8 cellular contexts compared by ENCODE assay signal in genomic region chr7:116525913-116526857, GRCh38. TPM values are rescaled to one million over a fixed set of nuclear protein-coding genes. Genes with fewer than 3 reads are reported as not detected.
DNase-seq lines count a peak whose midpoint lies in the region; ATAC-seq, FAIRE-seq and TF ChIP-seq lines count a peak whose summit lies in the region.

No MANE protein-coding gene starts in this region.

- TF ChIP-seq CTCF in Peyer's patch (IDR thresholded peaks at IDR 0.05): peak; percentile 72 to 83 (median 82)
- TF ChIP-seq CTCF in neural progenitor cell (IDR thresholded peaks at IDR 0.05): peak; percentile 73
- TF ChIP-seq CTCF in tibial nerve (IDR thresholded peaks at IDR 0.05): peak; percentile 88 to 97 (median 93)

- H4K20me1 ChIP-seq in neural progenitor cell (ENCODE audit: low read depth): no peaks in the 10 kb centered on the region

- no peaks in the 10 kb centered on the region for H3K79me2 ChIP-seq in neural progenitor cell (ENCODE audit: low read depth)

- no peak overlapping the region for H3K9ac ChIP-seq in neural progenitor cell

- peak overlapping the region; percentile 91 for H3K4me3 Mint-ChIP-seq in neural progenitor cell

- ATAC-seq in GM19351 (IDR thresholded peaks at IDR 0.05; ENCODE audit: unreplicated experiment) (peak; percentile 88), HG03439 (IDR thresholded peaks at IDR 0.05; ENCODE audit: unreplicated experiment) (peak; percentile 93)

- TF ChIP-seq EP300 in tibial nerve (IDR thresholded peaks at IDR 0.05): peak in 1 of 2 donors; percentile 76

- no peak for FAIRE-seq in frontal cortex (lab: Jason Lieb, UNC)

- WGBS in tibial nerve, 2 donors: 2% methylated on average over 57 to 76 of the region's 82 CpGs

- H3K4me3 ChIP-seq in Peyer's patch: peak overlapping the region; percentile 43 to 79 (median 66)
- peak overlapping the region; percentile 68 for H3K4me3 ChIP-seq in neural progenitor cell
- peak overlapping the region; percentile 48 to 81 (median 62) for H3K4me3 ChIP-seq in tibial nerve

- no peaks in the 10 kb centered on the region for H3K9me3 Mint-ChIP-seq in neural progenitor cell

- H3K27ac ChIP-seq in Peyer's patch (peak overlapping the region; percentile 55 to 86 (median 78)), neural progenitor cell (no peak overlapping the region), tibial nerve (peak overlapping the region; percentile 79 to 94 (median 87))

- H3K4me2 ChIP-seq in neural progenitor cell: peak overlapping the region; percentile 98

- H3K9me3 ChIP-seq in Peyer's patch (no peaks in the 10 kb centered on the region), neural progenitor cell (ENCODE audit: low read depth) (no peaks in the 10 kb centered on the region), tibial nerve (no peaks in the 10 kb centered on the region)

- H3K36me3 ChIP-seq in Peyer's patch (no peaks in the 10 kb centered on the region), neural progenitor cell (no peaks in the 10 kb centered on the region), tibial nerve (no peaks in the 10 kb centered on the region)

- peak; percentile 15 for DNase-seq in CMK (ENCODE audit: low read depth)
- DNase-seq in Peyer's patch: peak; percentile 61 to 85 (median 82)
- peak; percentile 30 for DNase-seq in activated gamma-delta T cell treated with anti-CD3 and anti-CD28 coated beads, Interleukin-2, amount 50 U/mL, for 16 hours (ENCODE audit: low read depth)
- peak; percentile 75 to 79 for DNase-seq in frontal cortex (ENCODE audit: low spot score in 2 of 2)
- peak; percentile 89 for DNase-seq in neural progenitor cell (ENCODE audit: low spot score)
- peak; percentile 52 to 57 for DNase-seq in tibial nerve (ENCODE audit: low spot score in 2 of 2)

- H3K27me3 ChIP-seq in Peyer's patch (no peaks in the 10 kb centered on the region), neural progenitor cell (peaks cover 51% of the 10 kb centered on the region), tibial nerve (no peaks in the 10 kb centered on the region)

- H3K27me3 Mint-ChIP-seq in neural progenitor cell (ENCODE audit: insufficient read depth, low read depth): peaks cover 32% of the 10 kb centered on the region

- TF ChIP-seq POLR2A in Peyer's patch (IDR thresholded peaks at IDR 0.05) (no peak), tibial nerve (IDR thresholded peaks at IDR 0.05) (peak in 1 of 2 donors; percentile 64)

- H2AFZ ChIP-seq in neural progenitor cell (replicated peaks): peak overlapping the region; percentile 96

- H3K4me1 ChIP-seq in Peyer's patch (peaks cover 2 to 22% (median 5%) of the 10 kb centered on the region in 4 donors), neural progenitor cell (no peaks in the 10 kb centered on the region), tibial nerve (peaks cover 0 to 71% (median 9%) of the 10 kb centered on the region in 4 donors)

- peaks cover 26% of the 10 kb centered on the region for H3K4me1 Mint-ChIP-seq in neural progenitor cell

- peaks cover 13% of the 10 kb centered on the region for H3F3A ChIP-seq in neural progenitor cell (ENCODE audit: low read depth)

- no peaks in the 10 kb centered on the region for H3K36me3 Mint-ChIP-seq in neural progenitor cell

- H3K27ac Mint-ChIP-seq in neural progenitor cell: peak overlapping the region; percentile 78

RNA-seq across cellular contexts. Expression of gene CAV1, which starts 1.3 kb away (rescaled TPM):
- 10 to 100 TPM; 17.7 to 42.6 (median 27.6) TPM for total RNA-seq in Peyer's patch
- total RNA-seq in frontal cortex: 17.5 TPM
- total RNA-seq in neural progenitor cell (ENCODE audit: low replicate concordance): 0.19 and 1.2 TPM in 2 replicates
- 100 to 1,000 TPM; 196 to 375 (median 312) TPM for total RNA-seq in tibial nerve

RNA-seq across cellular contexts. Expression of gene CAV2, which starts 26.6 kb away (rescaled TPM):
- total RNA-seq in Peyer's patch (10 to 100 TPM; 11.8 to 13.9 (median 12.6) TPM), frontal cortex (25.7 TPM), neural progenitor cell (ENCODE audit: low replicate concordance) (0.37 and 0.56 TPM in 2 replicates), tibial nerve (100 to 1,000 TPM in 3 of 4 donors, 10 to 100 TPM in 1; 86.4 to 172 (median 132) TPM)

Comparison
In these comparisons a context has a peak if more than half of its experiments do, and no peak if none do; other contexts are left out.
1. DNase-seq: peak in every context shown above with its lines; median percentile 89 in neural progenitor cell; 82 in Peyer's patch; 77 in frontal cortex; 54 in tibial nerve; 30 in activated gamma-delta T cell treated with anti-CD3 and anti-CD28 coated beads, Interleukin-2, amount 50 U/mL, for 16 hours; 15 in CMK.